In the genomic region with DNA sequence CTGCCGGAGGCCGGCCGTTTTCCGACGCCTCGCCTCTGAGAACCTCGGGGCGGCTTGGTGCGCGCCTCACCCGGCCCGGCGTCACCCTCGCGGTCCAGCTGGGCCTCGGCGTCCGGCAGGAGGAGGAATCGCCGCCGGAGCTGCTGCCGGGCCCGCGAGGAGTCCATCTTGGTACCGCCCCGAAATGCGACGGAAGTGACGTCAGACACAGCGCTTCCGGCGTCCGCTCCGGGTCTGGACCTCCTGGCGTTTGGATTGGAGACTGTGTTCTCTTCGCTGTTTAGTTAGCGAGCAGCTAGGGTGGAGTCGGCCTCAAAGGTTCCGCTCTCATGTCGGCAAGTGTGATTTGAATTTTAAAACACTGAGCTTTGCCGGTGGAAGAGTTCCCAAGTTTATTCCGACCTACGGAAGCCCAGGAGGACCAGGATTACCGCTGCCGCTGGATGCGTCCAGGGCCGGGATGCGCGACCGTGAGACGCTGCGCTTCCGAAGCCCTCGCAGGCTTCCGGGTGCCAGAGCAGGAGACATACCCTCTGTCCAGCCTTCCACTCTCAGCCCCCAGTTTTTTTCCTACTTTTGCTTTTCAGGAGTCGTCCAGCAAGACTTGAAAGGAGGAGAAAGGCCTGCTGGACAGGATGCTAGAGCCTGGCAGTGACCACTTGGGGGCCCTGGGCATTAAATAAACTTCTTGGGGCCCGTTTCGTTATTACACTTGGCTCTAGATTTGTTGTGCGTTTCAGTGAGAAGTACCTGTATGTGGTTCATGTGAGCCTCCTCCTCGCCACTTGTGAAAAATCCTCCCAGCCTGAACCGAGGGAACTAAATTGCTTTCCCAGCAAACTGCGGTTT, we compare ENCODE assay signal across 8 cellular contexts. TPM values are rescaled to one million over a fixed set of nuclear protein-coding genes. Genes with fewer than 3 reads are reported as not detected.
DNase-seq lines count a peak whose midpoint lies in the region; ATAC-seq and TF ChIP-seq lines count a peak whose summit lies in the region.

A gene with protein sequence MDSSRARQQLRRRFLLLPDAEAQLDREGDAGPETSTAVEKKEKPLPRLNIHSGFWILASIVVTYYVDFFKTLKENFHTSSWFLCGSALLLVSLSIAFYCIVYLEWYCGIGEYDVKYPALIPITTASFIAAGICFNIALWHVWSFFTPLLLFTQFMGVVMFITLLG (minus strand): TSS at position 188 of the 849 bp plus-strand sequence. CDS start 21 bp downstream, at position 167.

- peaks cover 6% of the 10 kb centered on the region for H3K4me1 ChIP-seq in testis

- H3K27me3 ChIP-seq in testis: no peaks in the 10 kb centered on the region

- H3K4me3 ChIP-seq in GM08714 (ENCODE audit: low read length) (peak within 1 kb of the TSS; percentile 94), NB4 (ENCODE audit: low read depth, low read length) (peak within 1 kb of the TSS; percentile 92), testis (peak within 1 kb of the TSS; percentile 64 to 98)

- H3K27ac ChIP-seq in testis: peak within 1 kb of the TSS; percentile 85 to 90

- H3K4me1 Mint-ChIP-seq in HFFc6 (ENCODE audit: low read depth): peaks cover 17% of the 10 kb centered on the region

- H3K27me3 Mint-ChIP-seq in HFFc6 (ENCODE audit: insufficient read depth): no peaks in the 10 kb centered on the region; the same call in 1 of the 2 replicates

- H3K36me3 ChIP-seq in testis (ENCODE audit: low read depth, missing control alignments): no peaks in the 10 kb centered on the region

- intact Hi-C loops in testis (cut with DNase I; ENCODE audit: low total_unique reads): no loop called here

- no peaks in the 10 kb centered on the region for H3K9me3 ChIP-seq in testis

- TF ChIP-seq POLR2A in NB4 (IDR thresholded peaks at IDR 0.05; ENCODE audit: extremely low read depth, insufficient read length) (peak; percentile 95), testis (IDR thresholded peaks at IDR 0.05) (peak; percentile 26)

- TF ChIP-seq CTCF in HFFc6 (IDR thresholded peaks at IDR 0.05): peak; percentile 37
- no peak for TF ChIP-seq CTCF in NB4 (IDR thresholded peaks at IDR 0.05; ENCODE audit: low read depth, low read length)
- TF ChIP-seq CTCF in omental fat pad (IDR thresholded peaks at IDR 0.05): no peak
- TF ChIP-seq CTCF in testis (IDR thresholded peaks at IDR 0.05): peak in 2 of 3 experiments; percentile 13 to 23

- H3K27ac Mint-ChIP-seq in HFFc6: peak within 1 kb of the TSS; percentile 98
- peak within 1 kb of the TSS; percentile 97 to 98 for H3K27ac Mint-ChIP-seq in activated naive CD4-positive, alpha-beta T cell treated with anti-CD3 and anti-CD28 coated beads, Interleukin-2, amount 50 U/mL, for 72 hours

- H3K4me3 Mint-ChIP-seq in HFFc6: peak within 1 kb of the TSS; percentile 93

- peaks cover 10% of the 10 kb centered on the region for H3K36me3 Mint-ChIP-seq in HFFc6 (ENCODE audit: low read depth)
- H3K36me3 Mint-ChIP-seq in activated naive CD4-positive, alpha-beta T cell treated with anti-CD3 and anti-CD28 coated beads, Interleukin-2, amount 50 U/mL, for 72 hours: peaks cover 15 to 16% of the 10 kb centered on the region in 2 donors

- peak; percentile 93 for DNase-seq in HFFc6
- peak; percentile 96 for DNase-seq in NB4 (ENCODE audit: low read depth)
- DNase-seq in SKM-1 (lab: John Stamatoyannopoulos, UW; ENCODE audit: unreplicated experiment): peak; percentile 81
- DNase-seq in activated naive CD4-positive, alpha-beta T cell treated with anti-CD3 and anti-CD28 coated beads, Interleukin-2, amount 50 U/mL, for 72 hours (ENCODE audit: low spot score in 2 of 2): peak; percentile 85 to 90
- DNase-seq in glomerular endothelial cell (ENCODE audit: extremely low read depth, low read depth, low spot score): no peak
- DNase-seq in omental fat pad (ENCODE audit: low spot score): peak; percentile 84
- peak; percentile 96 for DNase-seq in testis

- no peaks in the 10 kb centered on the region for H3K9me3 Mint-ChIP-seq in HFFc6
- no peaks in the 10 kb centered on the region for H3K9me3 Mint-ChIP-seq in activated naive CD4-positive, alpha-beta T cell treated with anti-CD3 and anti-CD28 coated beads, Interleukin-2, amount 50 U/mL, for 72 hours

- peak; percentile 98 to 99 for ATAC-seq in activated naive CD4-positive, alpha-beta T cell treated with anti-CD3 and anti-CD28 coated beads, Interleukin-2, amount 50 U/mL, for 72 hours
- peak; percentile 94 for ATAC-seq in omental fat pad (ENCODE audit: low FRiP score)

- WGBS in testis, 2 donors: 1% methylated on average over 33 to 61 of the region's 62 CpGs

RNA-seq across cellular contexts. Expression of the gene that starts here (rescaled TPM):
- 10 to 100 TPM; 19.2 to 22.7 (median 21.7) TPM for total RNA-seq in HFFc6 (2021; fragmentation: NEBNext Ultra II Directional; extraction: Animal tissue kit (Norgen Biotek cat#: 25700))
- total RNA-seq in activated naive CD4-positive, alpha-beta T cell treated with anti-CD3 and anti-CD28 coated beads, Interleukin-2, amount 50 U/mL, for 72 hours: 10 to 100 TPM; 11.3 to 15.5 TPM
- total RNA-seq in glomerular endothelial cell (11.1 and 22.5 TPM in 2 replicates), omental fat pad (10 to 100 TPM in 3 of 4 donors, 1 to 10 TPM in 1; 9.4 to 27.3 (median 15.3) TPM), testis (10 to 100 TPM; 22.3 to 24.6 TPM)
- 47.4 TPM for polyA plus RNA-seq in testis (ENCODE audit: insufficient read depth, low read depth, low replicate concordance)

Comparison
In these comparisons a context has a peak if more than half of its experiments do, and no peak if none do; other contexts are left out.
1. CTCF ChIP-seq: peak in HFFc6 (single experiment) and testis (2 of 3); none in NB4 (single experiment) and omental fat pad (0 of 3).
2. Peak in every context shown above with its lines, with median percentiles within 50 percentile points of each other: H3K4me3 ChIP-seq.